9 cellular contexts compared by ENCODE assay signal in genomic region chr9:133458643-133459312, GRCh38. TPM values are rescaled to one million over a fixed set of nuclear protein-coding genes. Genes with fewer than 3 reads are reported as not detected.
DNase-seq lines count a peak whose midpoint lies in the region; ATAC-seq, FAIRE-seq and TF ChIP-seq lines count a peak whose summit lies in the region.
"Had no signal": no experiment of that assay in that cellular context is flagged by ENCODE, and none has a peak within 500 bp of the region (broad histone marks: within the 10 kb centered on the region; RNA-seq: fewer than 3 reads in every experiment).

No MANE protein-coding gene starts in this region.

- peaks cover 6% of the 10 kb centered on the region; the same call in 1 of the 2 replicates for H3K36me3 ChIP-seq in BLaER1
- H3K36me3 ChIP-seq in KMS-11 (ENCODE audit: insufficient read depth), result no peaks in the 10 kb centered on the region
- H3K36me3 ChIP-seq in GM12878 (ENCODE audit: control insufficient read depth in 2 of 2, insufficient read depth in 2 of 2, low read length in 1 of 2), result no peaks in the 10 kb centered on the region
- no peaks in the 10 kb centered on the region for H3K36me3 ChIP-seq in mucosa of descending colon (ENCODE audit: low read depth)

- no peak for TF ChIP-seq POLR2A in GM12878 (IDR thresholded peaks at IDR 0.05; ENCODE audit: low read depth, low read length)

- peak overlapping the region; percentile 90 for H3K4me2 ChIP-seq in BLaER1
- H3K4me2 ChIP-seq in KMS-11, result peak overlapping the region; percentile 14; the same call in 1 of the 2 replicates
- H3K4me2 ChIP-seq in GM12878 (ENCODE audit: control insufficient read depth, insufficient read depth), result peak overlapping the region; percentile 79

- DNase-seq in GM12878 (ENCODE audit: low read depth, low spot score), result no peak
- DNase-seq in naive thymus-derived CD8-positive, alpha-beta T cell, result no peak
- DNase-seq in mucosa of descending colon, result no peak
- DNase-seq in putamen (ENCODE audit: low spot score), result no peak

- intact Hi-C loops in GM12878 (cut with micrococcal nuclease; ENCODE audit: unreplicated experiment), result no loop called here
- intact Hi-C loops in mucosa of descending colon (cut with DNase I, micrococcal nuclease), result no loop called here

- 58% methylated on average over 16 of the region's 16 CpGs for WGBS in GM12878 (ENCODE audit: insufficient coverage, insufficient replicate concordance, low lambda C conversion rate, missing lambda C conversion rate)

- in situ Hi-C loops in GM12878 (cut with MboI), result no loop called here

- TF ChIP-seq CTCF in KMS-11 (conservative IDR thresholded peaks at IDR 0.05; ENCODE audit: low read depth, low read length), result no peak
- TF ChIP-seq CTCF in GM12878 (IDR thresholded peaks at IDR 0.05 in 2 of 3, conservative IDR thresholded peaks at IDR 0.05 in 1 of 3; ENCODE audit: control insufficient read depth in 2 of 3, extremely low read depth in 1 of 3, insufficient read depth in 1 of 3, low read depth in 3 of 3, low read length in 3 of 3), result no peak
- TF ChIP-seq CTCF in mucosa of descending colon (IDR thresholded peaks at IDR 0.05), result no peak

- no peak for TF ChIP-seq RAD21 in GM12878 (IDR thresholded peaks at IDR 0.05; ENCODE audit: insufficient read depth, low read depth, low read length)

- no peak for FAIRE-seq in GM12878 (lab: Jason Lieb, UNC)
- FAIRE-seq: TTC549 had no signal

- H3K27ac ChIP-seq in BLaER1, result no peak overlapping the region
- no peak overlapping the region for H3K27ac ChIP-seq in KMS-11
- H3K27ac ChIP-seq in GM12878 (ENCODE audit: control insufficient read depth, insufficient read depth), result no peak overlapping the region

- peak overlapping the region; percentile 80 for H3K4me3 ChIP-seq in BLaER1
- no peak overlapping the region for H3K4me3 ChIP-seq in KMS-11 (IDR thresholded peaks at IDR 0.05; ENCODE audit: insufficient read depth, low read depth, low read length)
- peak overlapping the region; percentile 97; the same call in 1 of the 2 replicates for H3K4me3 ChIP-seq in GM12878
- no peak overlapping the region for H3K4me3 ChIP-seq in mucosa of descending colon

- CTCF ChIA-PET in GM12878 (lab: Yijun Ruan, JAX), result interaction anchor here (0.8 to 2.8 kb wide), 6 partner anchors 20 to 273 kb away, joined by 3 to 17 read pairs (median 4); partner anchors contain the start of gene SLC2A6

- H4K20me1 ChIP-seq in BLaER1 (peaks cover 33% of the 10 kb centered on the region), KMS-11 (ENCODE audit: insufficient read depth) (no peaks in the 10 kb centered on the region), GM12878 (ENCODE audit: control insufficient read depth, insufficient read depth) (no peaks in the 10 kb centered on the region)

- ATAC-seq in GM12878 (no peak), mucosa of descending colon (no peak), HG02678 (IDR thresholded peaks at IDR 0.05; ENCODE audit: unreplicated experiment) (no peak), HG03095 (IDR thresholded peaks at IDR 0.05; ENCODE audit: unreplicated experiment) (no peak)
- ATAC-seq in naive thymus-derived CD8-positive, alpha-beta T cell, result no peak

- H3K9me3 Mint-ChIP-seq in naive thymus-derived CD8-positive, alpha-beta T cell, result no peaks in the 10 kb centered on the region

- RAD21 ChIA-PET in GM12878 (lab: Charles Lee; ENCODE audit: unreplicated experiment), result interaction anchor here (0.7 to 2.9 kb wide), 7 partner anchors 20 to 480 kb away, joined by 3 to 20 read pairs (median 4); partner anchors contain the start of genes GFI1B and SLC2A6

- no peak for TF ChIP-seq EP300 in GM12878 (IDR thresholded peaks at IDR 0.05; ENCODE audit: borderline replicate concordance in 1 of 2, control insufficient read depth in 1 of 2, low read depth in 2 of 2, low read length in 2 of 2)

- no TSS peak for BruUV-seq in GM12878 (replicated peaks; lab: Mats Ljungman, UMichigan)

- H3K27me3 ChIP-seq in BLaER1, result no peaks in the 10 kb centered on the region
- peaks cover 76% of the 10 kb centered on the region for H3K27me3 ChIP-seq in KMS-11 (ENCODE audit: insufficient read depth, low read depth)
- H3K27me3 ChIP-seq in GM12878 (replicated peaks in 1 of 2; ENCODE audit: control insufficient read depth in 2 of 2, insufficient read depth in 2 of 2, low read length in 1 of 2), result no peaks in the 10 kb centered on the region; a peak in 2 of 4 replicates

- peak overlapping the region in 6 of 10 donors; percentile 53 to 97 (median 96) for H3K27ac Mint-ChIP-seq in naive thymus-derived CD8-positive, alpha-beta T cell

- peaks cover 4 to 15% (median 13%) of the 10 kb centered on the region in 4 donors for H3K4me1 Mint-ChIP-seq in naive thymus-derived CD8-positive, alpha-beta T cell

- H3K4me3 Mint-ChIP-seq in naive thymus-derived CD8-positive, alpha-beta T cell, result peak overlapping the region; percentile 84 to 98 (median 91)

- H3K36me3 Mint-ChIP-seq in naive thymus-derived CD8-positive, alpha-beta T cell, result no peaks in the 10 kb centered on the region

- no peaks in the 10 kb centered on the region for H3K79me2 ChIP-seq in KMS-11 (ENCODE audit: insufficient read depth, low read depth)
- no peaks in the 10 kb centered on the region for H3K79me2 ChIP-seq in GM12878 (ENCODE audit: control insufficient read depth, insufficient read depth, low read length)

- H3K27me3 Mint-ChIP-seq in naive thymus-derived CD8-positive, alpha-beta T cell, result no peaks in the 10 kb centered on the region

- H3K4me1 ChIP-seq in BLaER1, result peaks cover 55% of the 10 kb centered on the region
- no peaks in the 10 kb centered on the region for H3K4me1 ChIP-seq in KMS-11 (ENCODE audit: low read depth, poor library complexity, severe bottlenecking)
- H3K4me1 ChIP-seq in GM12878 (ENCODE audit: control insufficient read depth, insufficient read depth, low read length), result peaks cover 9% of the 10 kb centered on the region
- peaks cover 9% of the 10 kb centered on the region for H3K4me1 ChIP-seq in mucosa of descending colon (ENCODE audit: low read depth)

- POLR2A ChIA-PET in GM12878 (lab: Charles Lee), result interaction anchor here (0.5 to 2.2 kb wide), 12 partner anchors 9 to 484 kb away, joined by 3 to 27 read pairs (median 3); partner anchors contain the start of genes MED22, RPL7A and SLC2A6
- POLR2A ChIA-PET in naive thymus-derived CD8-positive, alpha-beta T cell (lab: Charles Lee), result interaction anchor here (0.6 to 2.0 kb wide), 10 partner anchors 9 to 428 kb away, joined by 3 to 10 read pairs (median 4); partner anchors contain the start of genes GTF3C5, SLC2A6, SURF1 and SURF2

- H2AFZ ChIP-seq in KMS-11 (ENCODE audit: low read depth), result no peak overlapping the region
- H2AFZ ChIP-seq in GM12878 (ENCODE audit: control insufficient read depth, low read depth, low read length), result no peak overlapping the region

- H3K9me3 ChIP-seq in BLaER1 (no peaks in the 10 kb centered on the region), GM12878 (replicated peaks; ENCODE audit: control insufficient read depth, insufficient read depth, low read length) (no peaks in the 10 kb centered on the region), mucosa of descending colon (no peaks in the 10 kb centered on the region)

- SMC1A ChIA-PET in GM12878 (lab: Charles Lee; ENCODE audit: uncharacterized antibody, unreplicated experiment), result interaction anchor here (1.0 to 1.8 kb wide), 5 partner anchors 20 to 81 kb away, joined by 3 to 9 read pairs (median 5); partner anchors contain the start of genes ADAMTS13 and SLC2A6

- H3K9ac ChIP-seq in BLaER1 (no peak overlapping the region), KMS-11 (no peak overlapping the region), GM12878 (ENCODE audit: control insufficient read depth, insufficient read depth, low read length) (no peak overlapping the region)

RNA-seq across cellular contexts. Expression of gene CACFD1, which starts 1.0 kb away (rescaled TPM):
- 8.8 and 9.0 TPM in 2 replicates for total RNA-seq in GM12878 (2013; cell fraction: nucleolus; rRNA removed)
- 1.6 and 2.3 TPM in 2 replicates for total RNA-seq in GM12878 (2014; rRNA removed)
- total RNA-seq in GM12878 (2014; rRNA removed; fragmentation: Illumina TruSeq; extraction: Trizol), result 0.45 and 0.64 TPM in 2 replicates
- 2.7 and 4.0 TPM in 2 replicates for total RNA-seq in GM12878 (2021)
- polyA plus RNA-seq in GM12878 (2011; ENCODE audit: low read depth), result 0.87 TPM
- polyA plus RNA-seq in GM12878 (2011; rRNA removed), result 2.7 and 5.8 TPM in 2 replicates
- 5.2 and 7.4 TPM in 2 replicates for polyA plus RNA-seq in GM12878 (2011; cell fraction: cytosol; rRNA removed)
- 11.7 and 14.1 TPM in 2 replicates for polyA plus RNA-seq in GM12878 (2011; cell fraction: nucleus; rRNA removed)
- polyA plus RNA-seq in GM12878 (2012), result 2.4 and 2.6 TPM in 2 replicates
- polyA plus RNA-seq in GM12878 (2014; fragmentation: Illumina TruSeq; extraction: Trizol), result 0.14 and 0.35 TPM in 2 replicates
- under 1 TPM in 1 of 2 experiments, not detected in 1; 0.09 TPM for polyA plus RNA-seq in GM12878 (2014; fragmentation: Nextera tagmentation; extraction: Ambion mirVana)
- 1.4 and 3.6 TPM in 2 replicates for polyA plus RNA-seq in GM12878 (2014; rRNA removed)
- 1 to 10 TPM in 1 of 2 experiments, under 1 TPM in 1; 0.98 to 1.4 TPM for polyA plus RNA-seq in GM12878 (2016; fragmentation: Nextera tagmentation; extraction: Ambion mirVana)
- 5.6 and 10.7 TPM in 2 replicates for polyA minus RNA-seq in GM12878 (2011; rRNA and poly(A)+ RNA removed)
- 3.0 and 4.4 TPM in 2 replicates for polyA minus RNA-seq in GM12878 (2011; cell fraction: cytosol; rRNA and poly(A)+ RNA removed)
- polyA minus RNA-seq in GM12878 (2011; cell fraction: nucleus; rRNA and poly(A)+ RNA removed), result 11.6 and 16.0 TPM in 2 replicates
- total RNA-seq in naive thymus-derived CD8-positive, alpha-beta T cell, result 1 to 10 TPM; 4.4 to 4.9 TPM
- polyA plus RNA-seq in naive thymus-derived CD8-positive, alpha-beta T cell, result 1 to 10 TPM; 2.5 to 3.7 (median 3.5) TPM
- total RNA-seq in mucosa of descending colon, result 10 to 100 TPM; 42.7 to 84.2 (median 54.1) TPM

RNA-seq across cellular contexts. Expression of gene SLC2A6, which starts 20.1 kb away (rescaled TPM):
- 74.1 and 77.8 TPM in 2 replicates for total RNA-seq in GM12878 (2013; cell fraction: nucleolus; rRNA removed)
- total RNA-seq in GM12878 (2014; rRNA removed) (30.4 and 32.4 TPM in 2 replicates), GM12878 (2014; rRNA removed; fragmentation: Illumina TruSeq; extraction: Trizol) (8.3 and 9.4 TPM in 2 replicates), GM12878 (2021) (34.1 and 36.4 TPM in 2 replicates), mucosa of descending colon (1 to 10 TPM; 2.6 to 5.3 (median 2.8) TPM)
- polyA plus RNA-seq in GM12878 (2011; ENCODE audit: low read depth), result 4.8 TPM
- polyA plus RNA-seq in GM12878 (2011; rRNA removed) (4.3 and 11.7 TPM in 2 replicates), GM12878 (2014; fragmentation: Illumina TruSeq; extraction: Trizol) (4.3 and 6.6 TPM in 2 replicates), GM12878 (2014; fragmentation: Nextera tagmentation; extraction: Ambion mirVana) (1 to 10 TPM; 1.1 to 6.1 TPM), GM12878 (2014; rRNA removed) (37.9 and 44.7 TPM in 2 replicates), GM12878 (2016; fragmentation: Nextera tagmentation; extraction: Ambion mirVana) (10 to 100 TPM; 24.8 to 28.0 TPM)
- 15.7 and 29.5 TPM in 2 replicates for polyA plus RNA-seq in GM12878 (2011; cell fraction: cytosol; rRNA removed)
- 26.2 and 33.5 TPM in 2 replicates for polyA plus RNA-seq in GM12878 (2011; cell fraction: nucleus; rRNA removed)
- 15.2 and 16.5 TPM in 2 replicates for polyA plus RNA-seq in GM12878 (2012)
- polyA minus RNA-seq in GM12878 (2011; rRNA and poly(A)+ RNA removed), result 11.8 and 29.6 TPM in 2 replicates
- 13.6 and 14.0 TPM in 2 replicates for polyA minus RNA-seq in GM12878 (2011; cell fraction: cytosol; rRNA and poly(A)+ RNA removed)
- 38.4 and 46.0 TPM in 2 replicates for polyA minus RNA-seq in GM12878 (2011; cell fraction: nucleus; rRNA and poly(A)+ RNA removed)
- total RNA-seq in naive thymus-derived CD8-positive, alpha-beta T cell, result 1 to 10 TPM; 8.4 to 8.7 TPM
- 1 to 10 TPM; 4.0 to 6.0 (median 5.6) TPM for polyA plus RNA-seq in naive thymus-derived CD8-positive, alpha-beta T cell

RNA-seq across cellular contexts. Expression of gene ADAMTS13, which starts 36.6 kb away (rescaled TPM):
- total RNA-seq in GM12878 (2013; cell fraction: nucleolus; rRNA removed), result 3.1 and 3.2 TPM in 2 replicates
- total RNA-seq in GM12878 (2014; rRNA removed) (0.28 and 0.33 TPM in 2 replicates), GM12878 (2014; rRNA removed; fragmentation: Illumina TruSeq; extraction: Trizol) (0.18 and 0.28 TPM in 2 replicates), GM12878 (2021) (1.2 and 2.0 TPM in 2 replicates), mucosa of descending colon (1 to 10 TPM; 3.3 to 5.0 (median 3.6) TPM)
- 1.1 TPM for polyA plus RNA-seq in GM12878 (2011; ENCODE audit: low read depth)
- polyA plus RNA-seq in GM12878 (2011; rRNA removed) (0.82 and 1.7 TPM in 2 replicates), GM12878 (2014; fragmentation: Illumina TruSeq; extraction: Trizol) (0.22 and 0.28 TPM in 2 replicates), GM12878 (2014; fragmentation: Nextera tagmentation; extraction: Ambion mirVana) (under 1 TPM; 0.08 to 0.15 TPM), GM12878 (2014; rRNA removed) (1.2 and 2.4 TPM in 2 replicates), GM12878 (2016; fragmentation: Nextera tagmentation; extraction: Ambion mirVana) (under 1 TPM; 0.28 to 0.37 TPM)
- 1.3 and 2.1 TPM in 2 replicates for polyA plus RNA-seq in GM12878 (2011; cell fraction: cytosol; rRNA removed)
- polyA plus RNA-seq in GM12878 (2011; cell fraction: nucleus; rRNA removed), result 14.0 and 17.9 TPM in 2 replicates
- polyA plus RNA-seq in GM12878 (2012), result 2.4 and 2.6 TPM in 2 replicates
- polyA minus RNA-seq in GM12878 (2011; rRNA and poly(A)+ RNA removed), result 0.88 and 1.5 TPM in 2 replicates
- polyA minus RNA-seq in GM12878 (2011; cell fraction: cytosol; rRNA and poly(A)+ RNA removed), result 0.40 and 0.83 TPM in 2 replicates
- 1.8 and 1.9 TPM in 2 replicates for polyA minus RNA-seq in GM12878 (2011; cell fraction: nucleus; rRNA and poly(A)+ RNA removed)
- 1 to 10 TPM; 3.8 to 4.0 TPM for total RNA-seq in naive thymus-derived CD8-positive, alpha-beta T cell
- under 1 TPM; 0.10 to 0.99 (median 0.41) TPM for polyA plus RNA-seq in naive thymus-derived CD8-positive, alpha-beta T cell

RNA-seq across cellular contexts. Expression of gene REXO4, which starts 41.0 kb away (rescaled TPM):
- total RNA-seq in GM12878 (2013; cell fraction: nucleolus; rRNA removed), result 28.7 and 29.1 TPM in 2 replicates
- total RNA-seq in GM12878 (2014; rRNA removed) (31.5 and 33.3 TPM in 2 replicates), GM12878 (2014; rRNA removed; fragmentation: Illumina TruSeq; extraction: Trizol) (16.5 and 20.9 TPM in 2 replicates), GM12878 (2021) (42.1 and 43.9 TPM in 2 replicates), mucosa of descending colon (10 to 100 TPM; 18.7 to 26.0 (median 20.1) TPM)
- 12.9 TPM for polyA plus RNA-seq in GM12878 (2011; ENCODE audit: low read depth)
- polyA plus RNA-seq in GM12878 (2011; rRNA removed) (23.8 and 27.7 TPM in 2 replicates), GM12878 (2014; fragmentation: Illumina TruSeq; extraction: Trizol) (16.4 and 24.8 TPM in 2 replicates), GM12878 (2014; fragmentation: Nextera tagmentation; extraction: Ambion mirVana) (1 to 10 TPM; 2.7 to 8.4 TPM), GM12878 (2014; rRNA removed) (37.9 and 39.6 TPM in 2 replicates), GM12878 (2016; fragmentation: Nextera tagmentation; extraction: Ambion mirVana) (10 to 100 TPM; 34.0 to 38.9 TPM)
- polyA plus RNA-seq in GM12878 (2011; cell fraction: cytosol; rRNA removed), result 30.9 and 39.6 TPM in 2 replicates
- polyA plus RNA-seq in GM12878 (2011; cell fraction: nucleus; rRNA removed), result 23.1 and 30.9 TPM in 2 replicates
- polyA plus RNA-seq in GM12878 (2012), result 22.7 and 26.6 TPM in 2 replicates
- 18.3 and 28.3 TPM in 2 replicates for polyA minus RNA-seq in GM12878 (2011; rRNA and poly(A)+ RNA removed)
- polyA minus RNA-seq in GM12878 (2011; cell fraction: cytosol; rRNA and poly(A)+ RNA removed), result 12.6 and 13.8 TPM in 2 replicates
- 8.9 and 15.5 TPM in 2 replicates for polyA minus RNA-seq in GM12878 (2011; cell fraction: nucleus; rRNA and poly(A)+ RNA removed)
- total RNA-seq in naive thymus-derived CD8-positive, alpha-beta T cell, result 10 to 100 TPM; 42.4 to 45.6 TPM
- polyA plus RNA-seq in naive thymus-derived CD8-positive, alpha-beta T cell, result 10 to 100 TPM; 15.9 to 30.5 (median 24.4) TPM

Comparison
In these comparisons a context has a peak if more than half of its experiments do, and no peak if none do; other contexts are left out.
1. H3K4me2 ChIP-seq: peak in every context shown above with its lines; median percentile 90 in BLaER1; 79 in GM12878; 14 in KMS-11.
2. H3K4me3 ChIP-seq: peak in BLaER1 (single experiment) and GM12878 (single experiment); none in KMS-11 (single experiment) and mucosa of descending colon (single experiment).
3. RNA of gene CACFD1, which starts 1.0 kb away (total RNA-seq): 42.7 to 84.2 TPM in mucosa of descending colon; 4.4 to 4.9 TPM in naive thymus-derived CD8-positive, alpha-beta T cell and 0.45 to 9.0 TPM in GM12878; every median in the first group is over 4 times any median in the second.